In genomic region chr21:29002442-29003144, GRCh38 we compare ENCODE assay signal across 1 cellular context.
TF ChIP-seq lines count a peak whose summit lies in the region.

No MANE protein-coding gene starts in this region.

TF ChIP-seq in K562, 482 proteins besides CTCF, POLR2A, EP300 and RAD21 (continued from another document and continues in another):
- no peak for TF ChIP-seq ZNF655 (CRISPR knock-in tag; IDR thresholded peaks at IDR 0.05)
- no peak; the same call in 1 of the 2 replicates for TF ChIP-seq MITF (IDR thresholded peaks at IDR 0.05)
- TF ChIP-seq ZNF184 (CRISPR knock-in tag; IDR thresholded peaks at IDR 0.05) = no peak
- TF ChIP-seq YBX1 (IDR thresholded peaks at IDR 0.05) = no peak
- TF ChIP-seq IRF2 (CRISPR knock-in tag; IDR thresholded peaks at IDR 0.05) = no peak
- no peak for TF ChIP-seq POU5F1 (IDR thresholded peaks at IDR 0.05; ENCODE audit: borderline replicate concordance, low read depth, low read length, partially characterized antibody)
- TF ChIP-seq KLF1 (tag; IDR thresholded peaks at IDR 0.05) = no peak
- TF ChIP-seq ZNF347 (CRISPR knock-in tag; IDR thresholded peaks at IDR 0.05; ENCODE audit: low read depth) = no peak
- peak; percentile 86; the same call in 1 of the 2 replicates for TF ChIP-seq NKRF (IDR thresholded peaks at IDR 0.05; ENCODE audit: borderline replicate concordance)
- no peak for TF ChIP-seq SETDB1 (IDR thresholded peaks at IDR 0.05; ENCODE audit: low read length)
- TF ChIP-seq ATF2 (CRISPR knock-in tag; IDR thresholded peaks at IDR 0.05) = no peak
- no peak for TF ChIP-seq NFYB (IDR thresholded peaks at IDR 0.05; ENCODE audit: extremely low read depth, insufficient read length)
- TF ChIP-seq PPARD (CRISPR knock-in tag; IDR thresholded peaks at IDR 0.05) = no peak
- peak in 1 of 2 experiments; percentile 58; a peak in 2 of 4 replicates for TF ChIP-seq MLLT1 (IDR thresholded peaks at IDR 0.05)
- TF ChIP-seq USF2 (CRISPR knock-in tag; IDR thresholded peaks at IDR 0.05) = no peak
- TF ChIP-seq TAF7 (tag; IDR thresholded peaks at IDR 0.05) = peak; percentile 81
- peak; percentile 57; the same call in 1 of the 2 replicates for TF ChIP-seq USF1 (CRISPR knock-in tag; IDR thresholded peaks at IDR 0.05)
- peak; percentile 58; the same call in 1 of the 2 replicates for TF ChIP-seq ATF3 (IDR thresholded peaks at IDR 0.05)
- TF ChIP-seq ATF3 (CRISPR knock-in tag; conservative IDR thresholded peaks at IDR 0.05) = peak; percentile 67
- no peak for TF ChIP-seq MTA1 (IDR thresholded peaks at IDR 0.05; ENCODE audit: borderline replicate concordance)
- TF ChIP-seq NR1H2 (CRISPR knock-in tag; IDR thresholded peaks at IDR 0.05) = peak; percentile 64; the same call in 1 of the 2 replicates
- no peak for TF ChIP-seq CBFA2T3 (IDR thresholded peaks at IDR 0.05)
- TF ChIP-seq GTF3C2 (IDR thresholded peaks at IDR 0.05; ENCODE audit: borderline replicate concordance, extremely low read depth, insufficient read length) = no peak
- TF ChIP-seq POLR3G (IDR thresholded peaks at IDR 0.05; ENCODE audit: extremely low read depth, insufficient read length, insufficient replicate concordance) = no peak
- peak; percentile 98 for TF ChIP-seq MYC (IDR thresholded peaks at IDR 0.05; ENCODE audit: low read depth, low read length)
- TF ChIP-seq MYC (CRISPR knock-in tag; IDR thresholded peaks at IDR 0.05; ENCODE audit: borderline replicate concordance, low read depth) = peak; percentile 85; the same call in 1 of the 2 replicates
- 0 out of 2 replicates have a peak, but pooled peaks have one; percentile 34 for TF ChIP-seq MXI1 (IDR thresholded peaks at IDR 0.05; ENCODE audit: low read depth, low read length)
- TF ChIP-seq ZKSCAN1 (IDR thresholded peaks at IDR 0.05; ENCODE audit: low read depth, low read length) = 0 out of 2 replicates have a peak, but pooled peaks have one; percentile 60
- peak; percentile 70 for TF ChIP-seq CCNT2 (IDR thresholded peaks at IDR 0.05; ENCODE audit: borderline replicate concordance, extremely low read depth, insufficient read length, low read depth, low read length)
- peak; percentile 92 for TF ChIP-seq ATF7 (IDR thresholded peaks at IDR 0.05)
- peak; percentile 94 for TF ChIP-seq CREM (IDR thresholded peaks at IDR 0.05; ENCODE audit: low read depth)
- TF ChIP-seq HDAC8 (tag; IDR thresholded peaks at IDR 0.05) = peak; percentile 77; the same call in 1 of the 2 replicates
- TF ChIP-seq TBL1XR1 (IDR thresholded peaks at IDR 0.05; ENCODE audit: low read length in 2 of 2) = no peak
- TF ChIP-seq HINFP (tag; conservative IDR thresholded peaks at IDR 0.05; ENCODE audit: low read depth) = no peak
- TF ChIP-seq KDM2B (CRISPR knock-in tag; IDR thresholded peaks at IDR 0.05) = no peak; the same call in none of the 2 replicates
- peak; percentile 96 for TF ChIP-seq ZNF589 (CRISPR knock-in tag; IDR thresholded peaks at IDR 0.05; ENCODE audit: low read depth)
- TF ChIP-seq ZNF175 (CRISPR knock-in tag; IDR thresholded peaks at IDR 0.05; ENCODE audit: low read depth) = peak; percentile 84
- TF ChIP-seq TCFL5 (CRISPR knock-in tag; conservative IDR thresholded peaks at IDR 0.05) = no peak
- TF ChIP-seq KDM1A (IDR thresholded peaks at IDR 0.05) = no peak
- peak; percentile 99 for TF ChIP-seq RBFOX2 (IDR thresholded peaks at IDR 0.05; ENCODE audit: low read depth, low read length)
- TF ChIP-seq SMAD3 (CRISPR knock-in tag; conservative IDR thresholded peaks at IDR 0.05) = no peak
- TF ChIP-seq XRCC5 (IDR thresholded peaks at IDR 0.05; ENCODE audit: low read depth, low read length) = no peak
- peak in 1 of 2 experiments; percentile 78; a peak in 1 of 4 replicates for TF ChIP-seq RCOR1 (IDR thresholded peaks at IDR 0.05; ENCODE audit: borderline replicate concordance in 1 of 2, low read depth in 2 of 2, low read length in 2 of 2)
- TF ChIP-seq CREB3L1 (IDR thresholded peaks at IDR 0.05; ENCODE audit: borderline replicate concordance, low read depth) = peak; percentile 83
- TF ChIP-seq ZNF785 (CRISPR knock-in tag; IDR thresholded peaks at IDR 0.05) = no peak
- TF ChIP-seq SAFB (IDR thresholded peaks at IDR 0.05; ENCODE audit: borderline replicate concordance, low read depth, low read length) = no peak; the same call in 1 of the 2 replicates
- TF ChIP-seq BCL6 (CRISPR knock-in tag; IDR thresholded peaks at IDR 0.05) = no peak
- TF ChIP-seq TEAD4 (IDR thresholded peaks at IDR 0.05; ENCODE audit: low read length) = peak; percentile 50
- TF ChIP-seq TEAD4 (CRISPR knock-in tag; IDR thresholded peaks at IDR 0.05; ENCODE audit: borderline replicate concordance) = no peak
- TF ChIP-seq RFX1 (IDR thresholded peaks at IDR 0.05) = no peak
